7 cellular contexts compared by ENCODE assay signal in the genomic region with DNA sequence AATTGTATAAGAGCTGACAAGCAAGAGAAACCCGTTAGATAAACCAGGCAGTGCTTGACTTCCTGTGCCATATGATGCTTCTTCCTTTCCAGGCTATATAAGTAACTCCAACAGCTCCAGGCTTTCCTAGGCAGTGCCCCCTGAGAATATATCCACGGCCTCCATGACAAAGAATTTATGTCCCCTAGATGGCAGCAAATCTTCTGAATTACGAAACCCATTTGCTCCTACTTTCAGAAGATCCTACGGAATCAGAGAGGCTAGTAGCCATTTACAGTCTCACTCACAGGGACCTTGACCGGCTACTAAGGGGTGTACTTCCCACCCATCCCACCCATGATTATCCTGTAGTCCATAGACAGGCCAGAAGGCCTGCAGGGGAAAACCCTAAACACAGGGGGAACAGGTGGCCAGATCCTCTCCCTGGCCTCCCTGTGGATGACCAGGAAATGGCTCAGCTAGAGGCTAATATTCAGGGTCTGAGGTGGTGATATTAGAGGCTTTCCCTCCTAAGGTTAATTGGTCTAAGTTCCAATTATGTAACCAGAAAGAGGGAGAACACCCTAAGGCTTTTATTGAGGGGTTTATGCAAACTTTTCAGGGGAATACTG.
DNase-seq lines count a peak whose midpoint lies in the region; ATAC-seq, FAIRE-seq and TF ChIP-seq lines count a peak whose summit lies in the region.

No MANE protein-coding gene starts in this region.

- peaks cover 4 to 10% of the 10 kb centered on the region in 2 donors for H3K4me1 Mint-ChIP-seq in effector memory CD8-positive, alpha-beta T cell (ENCODE audit: low read depth in 2 of 2)
- peaks cover 3% of the 10 kb centered on the region for H3K4me1 Mint-ChIP-seq in neural progenitor cell

- H3F3A ChIP-seq in neural progenitor cell (ENCODE audit: low read depth), result no peaks in the 10 kb centered on the region

- ATAC-seq in effector memory CD8-positive, alpha-beta T cell (replicated peaks), result peak; percentile 31
- ATAC-seq in HG02970 (IDR thresholded peaks at IDR 0.05; ENCODE audit: low FRiP score, unreplicated experiment), result no peak

- peak overlapping the region; percentile 8 for H3K4me2 ChIP-seq in neural progenitor cell

- TF ChIP-seq CTCF in GM12864 (IDR thresholded peaks at IDR 0.05; ENCODE audit: low read depth, low read length, missing control alignments) (peak; percentile 17), neural progenitor cell (IDR thresholded peaks at IDR 0.05) (peak; percentile 49)

- H3K4me3 ChIP-seq in GM12864 (ENCODE audit: low read depth, low read length), result no peak overlapping the region
- no peak overlapping the region for H3K4me3 ChIP-seq in neural progenitor cell

- no peaks in the 10 kb centered on the region for H3K79me2 ChIP-seq in neural progenitor cell (ENCODE audit: low read depth)

- H3K9me3 Mint-ChIP-seq in effector memory CD8-positive, alpha-beta T cell, result no peaks in the 10 kb centered on the region
- peaks cover 6% of the 10 kb centered on the region for H3K9me3 Mint-ChIP-seq in neural progenitor cell

- no peak overlapping the region for H3K4me3 Mint-ChIP-seq in effector memory CD8-positive, alpha-beta T cell
- no peak overlapping the region for H3K4me3 Mint-ChIP-seq in neural progenitor cell

- peak overlapping the region; percentile 82 for H2AFZ ChIP-seq in neural progenitor cell (replicated peaks)

- H3K9me3 ChIP-seq in neural progenitor cell (ENCODE audit: low read depth), result no peaks in the 10 kb centered on the region

- no peak for FAIRE-seq in GM12892 (lab: Jason Lieb, UNC)

- no peaks in the 10 kb centered on the region for H3K36me3 ChIP-seq in neural progenitor cell

- H3K27me3 Mint-ChIP-seq in effector memory CD8-positive, alpha-beta T cell, result peaks cover 21 to 27% of the 10 kb centered on the region in 2 donors
- H3K27me3 Mint-ChIP-seq in neural progenitor cell (ENCODE audit: insufficient read depth, low read depth), result no peaks in the 10 kb centered on the region

- no peak overlapping the region for H3K9ac ChIP-seq in neural progenitor cell

- H3K36me3 Mint-ChIP-seq in effector memory CD8-positive, alpha-beta T cell (ENCODE audit: insufficient read depth), result no peaks in the 10 kb centered on the region
- H3K36me3 Mint-ChIP-seq in neural progenitor cell, result no peaks in the 10 kb centered on the region

- no peaks in the 10 kb centered on the region for H4K20me1 ChIP-seq in neural progenitor cell (ENCODE audit: low read depth)

- no peak overlapping the region for H3K27ac ChIP-seq in neural progenitor cell

- H3K4me1 ChIP-seq in neural progenitor cell, result peaks cover 9% of the 10 kb centered on the region

- DNase-seq in GM12864 (ENCODE audit: low read depth), result no peak
- DNase-seq in NCI-H1105 (lab: John Stamatoyannopoulos, UW), result peak; percentile 2
- no peak for DNase-seq in effector memory CD8-positive, alpha-beta T cell
- peak; percentile 60 for DNase-seq in neural progenitor cell (ENCODE audit: low spot score)
- no peak for DNase-seq in GM12892 (ENCODE audit: insufficient read length)
- no peak for DNase-seq in GOT3 (lab: John Stamatoyannopoulos, UW)

- no peaks in the 10 kb centered on the region for H3K27me3 ChIP-seq in neural progenitor cell

- H3K27ac Mint-ChIP-seq in effector memory CD8-positive, alpha-beta T cell, result peak overlapping the region in 1 of 2 donors; percentile 5
- no peak overlapping the region for H3K27ac Mint-ChIP-seq in neural progenitor cell

- TF ChIP-seq POLR2A in GM12892 (IDR thresholded peaks at IDR 0.05; ENCODE audit: low read depth, low read length), result no peak

Comparison
In these comparisons a context has a peak if more than half of its experiments do, and no peak if none do; other contexts are left out.
1. DNase-seq: peak in NCI-H1105 (single experiment) and neural progenitor cell (single experiment); none in GM12864 (single experiment), effector memory CD8-positive, alpha-beta T cell (0 of 3), GM12892 (single experiment) and GOT3 (single experiment).